ENCODE assay signal across 19 cellular contexts in the genomic region with DNA sequence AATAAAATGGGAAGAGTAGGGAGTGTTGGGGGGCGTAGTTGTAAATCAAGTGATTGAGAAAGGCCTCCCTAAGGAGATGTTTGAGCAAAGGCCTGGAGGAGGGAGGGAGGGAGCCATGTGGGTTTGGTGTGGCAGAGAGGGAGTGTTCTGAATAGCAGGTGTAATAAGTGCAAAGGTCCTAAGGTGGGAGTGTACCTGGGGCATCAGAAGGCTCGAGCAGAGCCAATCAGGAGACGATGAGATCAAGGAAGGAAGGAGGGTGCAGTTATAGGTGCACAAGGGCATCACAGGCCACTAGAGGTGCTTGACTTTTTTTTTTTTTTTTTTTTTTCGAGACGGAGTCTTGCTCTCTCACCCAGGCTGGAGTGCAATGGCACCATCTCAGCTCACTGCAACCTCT.
"Had no signal": no experiment of that assay in that cellular context is flagged by ENCODE, and none has a peak within 500 bp of the region (broad histone marks: within the 10 kb centered on the region; RNA-seq: fewer than 3 reads in every experiment).

No MANE protein-coding gene starts in this region.

- H3K4me3 Mint-ChIP-seq: natural killer cell, neural crest cell had no signal

- H3K9me3 Mint-ChIP-seq: natural killer cell had no signal

- H3K4me2 ChIP-seq: smooth muscle cell had no signal

- H3K4me3 ChIP-seq: dorsolateral prefrontal cortex, ovary, right atrium auricular region, smooth muscle cell, tibial artery, upper lobe of right lung had no signal

- ATAC-seq: left lobe of liver, natural killer cell, upper lobe of right lung had no signal

- H3K27ac ChIP-seq: dorsolateral prefrontal cortex, ovary, right atrium auricular region, tibial artery, upper lobe of right lung had no signal

- DNase-seq: cortex of kidney; dorsolateral prefrontal cortex; effector CD8-positive, alpha-beta T cell; foreskin melanocyte; head of caudate nucleus; hippocampal formation; kidney glomerular epithelial cell; mammary epithelial cell; natural killer cell; ovary; stimulated activated CD4-positive, alpha-beta T cell treated with anti-CD3 and anti-CD28 coated beads, Interleukin-2, amount 100 ng/mL, for 48 hours; stimulated activated naive CD4-positive, alpha-beta T cell treated with Interleukin-2 at 50 U/mL for 16 hours; tibial artery; upper lobe of right lung had no signal

- H3K27me3 ChIP-seq: dorsolateral prefrontal cortex, ovary, right atrium auricular region, tibial artery, upper lobe of right lung had no signal

- H3K36me3 ChIP-seq: ovary, right atrium auricular region, tibial artery, upper lobe of right lung had no signal

- H3K27ac Mint-ChIP-seq: natural killer cell had no signal

- FAIRE-seq: islet of Langerhans had no signal

- H3K9me3 ChIP-seq: ovary, tibial artery, upper lobe of right lung had no signal
